ENCODE assay signal across 32 cellular contexts in genomic region chr5:90334746-90335145, GRCh38.
"Had no signal": no experiment of that assay in that cellular context is flagged by ENCODE, and none has a peak within 500 bp of the region (broad histone marks: within the 10 kb centered on the region; RNA-seq: fewer than 3 reads in every experiment).

No MANE protein-coding gene starts in this region.

- ATAC-seq: activated CD8-positive, alpha-beta T cell treated with anti-CD3 and anti-CD28 coated beads for 36 hours; activated naive CD4-positive, alpha-beta T cell treated with anti-CD3 and anti-CD28 coated beads, Interleukin-2, amount 50 U/mL, for 72 hours; activated T-cell treated with anti-CD3 and anti-CD28 coated beads, Interleukin-2, amount 50 U/mL, for 4 hours; activated T-cell treated with anti-CD3 and anti-CD28 coated beads, Interleukin-2, amount 50 U/mL, for 72 hours; body of pancreas had no signal

- H3K27ac Mint-ChIP-seq: activated B cell treated with CpG ODN at 0.5 μM for 24 hours; activated CD4-positive, alpha-beta memory T cell treated with anti-CD3 and anti-CD28 coated beads for 36 hours; activated CD4-positive, alpha-beta T cell treated with anti-CD3 and anti-CD28 coated beads, Interleukin-2, amount 10 ng/mL, durations not matched to agents 24 days and 14 days; activated CD8-positive, alpha-beta T cell treated with anti-CD3 and anti-CD28 coated beads for 36 hours; activated naive CD4-positive, alpha-beta T cell treated with anti-CD3 and anti-CD28 coated beads for 36 hours; activated naive CD4-positive, alpha-beta T cell treated with anti-CD3 and anti-CD28 coated beads, Interleukin-2, amount 50 U/mL, for 72 hours; activated naive CD8-positive, alpha-beta T cell treated with anti-CD3 and anti-CD28 coated beads for 36 hours; activated T-cell treated with anti-CD3 and anti-CD28 coated beads, Interleukin-2, amount 50 U/mL, for 72 hours; T-helper 1 cell treated with Interleukin-12 subunit alpha and Interleukin-12 subunit beta and Interleukin-4 antibody, amounts not matched to agents 30 μg/mL and 1 μg/mL, for 36 hours; T-helper 2 cell treated with Interferon-gamma antibody and Interleukin-4, amounts not matched to agents 5 μg/mL and 100 μg/mL, for 36 hours had no signal

- H3K4me3 ChIP-seq: adrenal gland, body of pancreas, breast epithelium had no signal

- DNase-seq: activated B cell treated with CpG ODN at 0.5 μM for 24 hours; activated CD4-positive, alpha-beta memory T cell treated with anti-CD3 and anti-CD28 coated beads for 36 hours; activated CD4-positive, alpha-beta T cell treated with anti-CD3 and anti-CD28 coated beads for 4 hours; activated CD4-positive, alpha-beta T cell treated with anti-CD3 and anti-CD28 coated beads, Interleukin-2, amount 10 ng/mL, durations not matched to agents 24 days and 14 days; activated CD4-positive, alpha-beta T cell treated with anti-CD3 and anti-CD28 coated beads, Interleukin-2, amount 50 U/mL, for 1 hour; activated CD4-positive, alpha-beta T cell treated with anti-CD3 and anti-CD28 coated beads, Interleukin-2, amount 50 U/mL, for 4 hours; activated CD4-positive, CD25-positive, alpha-beta regulatory T cell treated with anti-CD3 and anti-CD28 coated beads, Interleukin-2, amount 50 U/mL, for 72 hours; activated CD8-positive, alpha-beta memory T cell treated with anti-CD3 and anti-CD28 coated beads, Interleukin-2, amount 50 U/mL, for 4 hours; activated CD8-positive, alpha-beta T cell treated with anti-CD3 and anti-CD28 coated beads for 36 hours; activated effector memory CD4-positive, alpha-beta T cell treated with anti-CD3 and anti-CD28 coated beads, Interleukin-2, amount 50 U/mL, for 16 hours; activated gamma-delta T cell treated with Interleukin-2 at 50 U/mL for 16 hours; activated naive CD4-positive, alpha-beta T cell; activated naive CD4-positive, alpha-beta T cell treated with anti-CD3 and anti-CD28 coated beads for 36 hours; activated naive CD4-positive, alpha-beta T cell treated with anti-CD3 and anti-CD28 coated beads, Interleukin-2, amount 50 U/mL, for 16 hours; activated naive CD8-positive, alpha-beta T cell treated with anti-CD3 and anti-CD28 coated beads for 36 hours; activated T-cell treated with anti-CD3 and anti-CD28 coated beads for 4 hours; activated T-cell treated with anti-CD3 and anti-CD28 coated beads, Interleukin-2, amount 50 U/mL, for 1 hour; activated T-cell treated with anti-CD3 and anti-CD28 coated beads, Interleukin-2, amount 50 U/mL, for 4 hours; activated T-cell treated with anti-CD3 and anti-CD28 coated beads, Interleukin-2, amount 50 U/mL, for 72 hours; adrenal gland; amniotic stem cell; aorta; body of pancreas; brain microvascular endothelial cell; central memory CD4-positive, alpha-beta T cell; T-helper 1 cell; T-helper 2 cell; T-helper 9 cell had no signal

- H3K4me1 Mint-ChIP-seq: activated B cell treated with CpG ODN at 0.5 μM for 24 hours had no signal

- H3K36me3 Mint-ChIP-seq: activated CD4-positive, alpha-beta memory T cell treated with anti-CD3 and anti-CD28 coated beads for 36 hours; activated naive CD4-positive, alpha-beta T cell treated with anti-CD3 and anti-CD28 coated beads, Interleukin-2, amount 50 U/mL, for 72 hours; activated naive CD8-positive, alpha-beta T cell treated with anti-CD3 and anti-CD28 coated beads for 36 hours had no signal

- H3K9me3 Mint-ChIP-seq: activated B cell treated with CpG ODN at 0.5 μM for 24 hours; activated CD4-positive, alpha-beta memory T cell treated with anti-CD3 and anti-CD28 coated beads for 36 hours; activated CD4-positive, alpha-beta T cell treated with anti-CD3 and anti-CD28 coated beads, Interleukin-2, amount 10 ng/mL, durations not matched to agents 24 days and 14 days; activated CD8-positive, alpha-beta T cell treated with anti-CD3 and anti-CD28 coated beads for 36 hours; activated naive CD4-positive, alpha-beta T cell treated with anti-CD3 and anti-CD28 coated beads for 36 hours; activated T-cell treated with anti-CD3 and anti-CD28 coated beads, Interleukin-2, amount 50 U/mL, for 4 hours; activated T-cell treated with anti-CD3 and anti-CD28 coated beads, Interleukin-2, amount 50 U/mL, for 72 hours; T-helper 1 cell treated with Interleukin-12 subunit alpha and Interleukin-12 subunit beta and Interleukin-4 antibody, amounts not matched to agents 30 μg/mL and 1 μg/mL, for 36 hours; T-helper 2 cell treated with Interferon-gamma antibody and Interleukin-4, amounts not matched to agents 5 μg/mL and 100 μg/mL, for 36 hours had no signal

- H3K4me3 Mint-ChIP-seq: activated B cell treated with CpG ODN at 0.5 μM for 24 hours; activated CD4-positive, alpha-beta memory T cell treated with anti-CD3 and anti-CD28 coated beads for 36 hours; activated CD4-positive, alpha-beta T cell treated with anti-CD3 and anti-CD28 coated beads, Interleukin-2, amount 10 ng/mL, durations not matched to agents 24 days and 14 days; activated CD8-positive, alpha-beta T cell treated with anti-CD3 and anti-CD28 coated beads for 36 hours; activated naive CD4-positive, alpha-beta T cell treated with anti-CD3 and anti-CD28 coated beads for 36 hours; activated naive CD8-positive, alpha-beta T cell treated with anti-CD3 and anti-CD28 coated beads for 36 hours; activated T-cell treated with anti-CD3 and anti-CD28 coated beads, Interleukin-2, amount 50 U/mL, for 4 hours; activated T-cell treated with anti-CD3 and anti-CD28 coated beads, Interleukin-2, amount 50 U/mL, for 72 hours; T-helper 1 cell treated with Interleukin-12 subunit alpha and Interleukin-12 subunit beta and Interleukin-4 antibody, amounts not matched to agents 30 μg/mL and 1 μg/mL, for 36 hours; T-helper 2 cell treated with Interferon-gamma antibody and Interleukin-4, amounts not matched to agents 5 μg/mL and 100 μg/mL, for 36 hours had no signal
